In the genomic region with DNA sequence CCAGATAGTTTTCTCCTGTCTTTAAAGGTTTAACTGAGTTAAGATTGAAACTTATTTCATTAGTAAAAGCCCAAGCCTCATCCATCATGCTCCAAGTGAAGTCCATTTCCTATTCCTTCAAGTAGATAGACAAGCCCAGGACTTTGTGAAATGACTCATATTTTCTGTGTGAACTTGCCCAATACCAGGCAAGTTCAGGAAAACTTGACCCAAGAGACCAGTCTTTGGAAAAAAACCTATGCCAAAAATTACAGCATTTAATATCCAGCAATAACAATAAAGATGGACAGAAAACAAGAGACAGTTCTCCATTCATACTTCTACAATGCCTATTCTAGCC, we compare ENCODE assay signal across 8 cellular contexts. TPM values are rescaled to one million over a fixed set of nuclear protein-coding genes. Genes with fewer than 3 reads are reported as not detected.
DNase-seq lines count a peak whose midpoint lies in the region; ATAC-seq and TF ChIP-seq lines count a peak whose summit lies in the region.

No MANE protein-coding gene starts in this region.

- peaks cover 5% of the 10 kb centered on the region for H3K36me3 ChIP-seq in CD4-positive, CD25-positive, alpha-beta regulatory T cell (ENCODE audit: control insufficient read depth, insufficient read depth, low read length)
- H3K36me3 ChIP-seq in OCI-LY3 (replicated peaks; ENCODE audit: low read depth, low read length): peaks cover 57% of the 10 kb centered on the region
- no peaks in the 10 kb centered on the region for H3K36me3 ChIP-seq in neural cell (ENCODE audit: insufficient read depth, low read length)

- no peak for TF ChIP-seq RAD21 in neural cell (conservative IDR thresholded peaks at IDR 0.05)

- H3K4me3 ChIP-seq in CD4-positive, CD25-positive, alpha-beta regulatory T cell (ENCODE audit: low read depth, low read length): peak overlapping the region; percentile 90
- H3K4me3 ChIP-seq in OCI-LY3 (ENCODE audit: low read length): peak overlapping the region; percentile 76
- peak overlapping the region; percentile 80 for H3K4me3 ChIP-seq in neural cell (ENCODE audit: low read length)

- H3K4me3 Mint-ChIP-seq in CD4-positive, CD25-positive, alpha-beta regulatory T cell: peak overlapping the region; percentile 88 to 99 (median 98)
- H3K4me3 Mint-ChIP-seq in endothelial cell (ENCODE audit: unreplicated experiment): peak overlapping the region; percentile 97

- peaks cover 10 to 53% (median 41%) of the 10 kb centered on the region in 4 donors for H3K4me1 Mint-ChIP-seq in CD4-positive, CD25-positive, alpha-beta regulatory T cell
- H3K4me1 Mint-ChIP-seq in endothelial cell (ENCODE audit: unreplicated experiment): peaks cover 8% of the 10 kb centered on the region

- H3K36me3 Mint-ChIP-seq in CD4-positive, CD25-positive, alpha-beta regulatory T cell: peaks cover 10% of the 10 kb centered on the region
- H3K36me3 Mint-ChIP-seq in endothelial cell (ENCODE audit: low read depth, unreplicated experiment): peaks cover 2% of the 10 kb centered on the region

- H3K9me3 ChIP-seq in CD4-positive, CD25-positive, alpha-beta regulatory T cell (ENCODE audit: control insufficient read depth in 2 of 2, low read length in 2 of 2): no peaks in the 10 kb centered on the region
- no peaks in the 10 kb centered on the region for H3K9me3 ChIP-seq in OCI-LY3 (ENCODE audit: insufficient read depth, low read length)
- H3K9me3 ChIP-seq in neural cell (ENCODE audit: low read length): no peaks in the 10 kb centered on the region

- H3K4me2 ChIP-seq in OCI-LY3 (ENCODE audit: low read length) (peak overlapping the region; percentile 81), neural cell (ENCODE audit: low read length) (no peak overlapping the region)

- TF ChIP-seq CTCF in OCI-LY3 (IDR thresholded peaks at IDR 0.05; ENCODE audit: low read depth, low read length) (no peak), endothelial cell (IDR thresholded peaks at IDR 0.05; ENCODE audit: unreplicated experiment) (no peak), neural cell (IDR thresholded peaks at IDR 0.05; ENCODE audit: poor library complexity, severe bottlenecking) (no peak)

- H3F3A ChIP-seq in neural cell (ENCODE audit: insufficient read depth, low read length, poor library complexity, severe bottlenecking): no peaks in the 10 kb centered on the region

- no peaks in the 10 kb centered on the region for H3K9me2 ChIP-seq in neural cell (ENCODE audit: insufficient read depth, low read length)

- H2AFZ ChIP-seq in OCI-LY3 (ENCODE audit: low read depth, low read length): no peak overlapping the region
- H2AFZ ChIP-seq in neural cell (ENCODE audit: low read depth, low read length): no peak overlapping the region

- ATAC-seq in CD4-positive, CD25-positive, alpha-beta regulatory T cell (ENCODE audit: low read depth in 2 of 2): no peak
- ATAC-seq in GM19467 (IDR thresholded peaks at IDR 0.05; ENCODE audit: unreplicated experiment): no peak

- H3K4me1 ChIP-seq in CD4-positive, CD25-positive, alpha-beta regulatory T cell (ENCODE audit: control insufficient read depth, insufficient read depth, low read length, poor library complexity, severe bottlenecking): peaks cover 45% of the 10 kb centered on the region
- peaks cover 44% of the 10 kb centered on the region for H3K4me1 ChIP-seq in OCI-LY3 (ENCODE audit: low read length)

- peaks cover 91% of the 10 kb centered on the region for H3K79me2 ChIP-seq in OCI-LY3 (ENCODE audit: low read length)
- H3K79me2 ChIP-seq in neural cell (replicated peaks; ENCODE audit: insufficient read depth, low read length): no peaks in the 10 kb centered on the region

- H3K27me3 Mint-ChIP-seq in CD4-positive, CD25-positive, alpha-beta regulatory T cell: no peaks in the 10 kb centered on the region
- H3K27me3 Mint-ChIP-seq in endothelial cell (ENCODE audit: unreplicated experiment): peaks cover 4% of the 10 kb centered on the region

- peak overlapping the region; percentile 98 to 99 (median 99) for H3K27ac Mint-ChIP-seq in CD4-positive, CD25-positive, alpha-beta regulatory T cell
- peak overlapping the region; percentile 89 for H3K27ac Mint-ChIP-seq in endothelial cell (ENCODE audit: unreplicated experiment)

- TF ChIP-seq EP300 in neural cell (conservative IDR thresholded peaks at IDR 0.05; ENCODE audit: poor library complexity, severe bottlenecking): no peak

- H3K9me3 Mint-ChIP-seq in CD4-positive, CD25-positive, alpha-beta regulatory T cell: no peaks in the 10 kb centered on the region
- H3K9me3 Mint-ChIP-seq in endothelial cell (ENCODE audit: unreplicated experiment): no peaks in the 10 kb centered on the region

- no peak for DNase-seq in CD4-positive, CD25-positive, alpha-beta regulatory T cell
- DNase-seq in endothelial cell (ENCODE audit: low spot score) (no peak), NCI-H1436 treated with DMSO at 0.1 percent for 48 hours (lab: John Stamatoyannopoulos, UW) (no peak), caudate nucleus (lab: John Stamatoyannopoulos, UW) (no peak)
- DNase-seq in activated effector memory CD4-positive, alpha-beta T cell treated with anti-CD3 and anti-CD28 coated beads, Interleukin-2, amount 50 U/mL, for 16 hours: no peak

- H3K9ac ChIP-seq in OCI-LY3 (ENCODE audit: low read length) (peak overlapping the region; percentile 94), neural cell (ENCODE audit: low read length) (no peak overlapping the region)

- peak overlapping the region; percentile 94 for H3K27ac ChIP-seq in CD4-positive, CD25-positive, alpha-beta regulatory T cell (ENCODE audit: insufficient read depth, low read length, poor library complexity, severe bottlenecking)
- H3K27ac ChIP-seq in OCI-LY3 (ENCODE audit: low read length): peak overlapping the region; percentile 92
- H3K27ac ChIP-seq in neural cell (ENCODE audit: low read length): no peak overlapping the region
- no peak overlapping the region for H3K27ac ChIP-seq in caudate nucleus (ENCODE audit: low read depth, low read length)

- no peaks in the 10 kb centered on the region for H3K27me3 ChIP-seq in CD4-positive, CD25-positive, alpha-beta regulatory T cell (ENCODE audit: control insufficient read depth, insufficient read depth, low read length)
- H3K27me3 ChIP-seq in OCI-LY3 (ENCODE audit: low read depth, low read length): no peaks in the 10 kb centered on the region
- peaks cover 34% of the 10 kb centered on the region for H3K27me3 ChIP-seq in neural cell (ENCODE audit: insufficient read depth, low read depth, low read length)

- no peaks in the 10 kb centered on the region for H4K20me1 ChIP-seq in OCI-LY3 (ENCODE audit: insufficient read depth, low read length)
- no peaks in the 10 kb centered on the region for H4K20me1 ChIP-seq in neural cell (ENCODE audit: insufficient read depth)

TF ChIP-seq in neural cell, 6 proteins besides CTCF, POLR2A, EP300 and RAD21:
- TF ChIP-seq SMC3 (conservative IDR thresholded peaks at IDR 0.05; ENCODE audit: poor library complexity) (no peak), POLR2AphosphoS5 (IDR thresholded peaks at IDR 0.05) (no peak), TAF1 (IDR thresholded peaks at IDR 0.05; ENCODE audit: low read depth) (no peak), EZH2 (IDR thresholded peaks at IDR 0.05; ENCODE audit: borderline replicate concordance, insufficient read depth, low read length, poor library complexity, severe bottlenecking) (no peak), MXI1 (conservative IDR thresholded peaks at IDR 0.05; ENCODE audit: poor library complexity, severe bottlenecking) (no peak)
- TF ChIP-seq, protein P1, sequence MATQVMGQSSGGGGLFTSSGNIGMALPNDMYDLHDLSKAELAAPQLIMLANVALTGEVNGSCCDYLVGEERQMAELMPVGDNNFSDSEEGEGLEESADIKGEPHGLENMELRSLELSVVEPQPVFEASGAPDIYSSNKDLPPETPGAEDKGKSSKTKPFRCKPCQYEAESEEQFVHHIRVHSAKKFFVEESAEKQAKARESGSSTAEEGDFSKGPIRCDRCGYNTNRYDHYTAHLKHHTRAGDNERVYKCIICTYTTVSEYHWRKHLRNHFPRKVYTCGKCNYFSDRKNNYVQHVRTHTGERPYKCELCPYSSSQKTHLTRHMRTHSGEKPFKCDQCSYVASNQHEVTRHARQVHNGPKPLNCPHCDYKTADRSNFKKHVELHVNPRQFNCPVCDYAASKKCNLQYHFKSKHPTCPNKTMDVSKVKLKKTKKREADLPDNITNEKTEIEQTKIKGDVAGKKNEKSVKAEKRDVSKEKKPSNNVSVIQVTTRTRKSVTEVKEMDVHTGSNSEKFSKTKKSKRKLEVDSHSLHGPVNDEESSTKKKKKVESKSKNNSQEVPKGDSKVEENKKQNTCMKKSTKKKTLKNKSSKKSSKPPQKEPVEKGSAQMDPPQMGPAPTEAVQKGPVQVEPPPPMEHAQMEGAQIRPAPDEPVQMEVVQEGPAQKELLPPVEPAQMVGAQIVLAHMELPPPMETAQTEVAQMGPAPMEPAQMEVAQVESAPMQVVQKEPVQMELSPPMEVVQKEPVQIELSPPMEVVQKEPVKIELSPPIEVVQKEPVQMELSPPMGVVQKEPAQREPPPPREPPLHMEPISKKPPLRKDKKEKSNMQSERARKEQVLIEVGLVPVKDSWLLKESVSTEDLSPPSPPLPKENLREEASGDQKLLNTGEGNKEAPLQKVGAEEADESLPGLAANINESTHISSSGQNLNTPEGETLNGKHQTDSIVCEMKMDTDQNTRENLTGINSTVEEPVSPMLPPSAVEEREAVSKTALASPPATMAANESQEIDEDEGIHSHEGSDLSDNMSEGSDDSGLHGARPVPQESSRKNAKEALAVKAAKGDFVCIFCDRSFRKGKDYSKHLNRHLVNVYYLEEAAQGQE (IDR thresholded peaks at IDR 0.05; ENCODE audit: borderline replicate concordance): no peak

RNA-seq across cellular contexts. Expression of a gene that starts 0.4 kb away (rescaled TPM):
- total RNA-seq in CD4-positive, CD25-positive, alpha-beta regulatory T cell: 37.0 TPM
- 100 to 1,000 TPM in 1 of 4 donors, 10 to 100 TPM in 3; 94.9 to 119 (median 98.6) TPM for polyA plus RNA-seq in CD4-positive, CD25-positive, alpha-beta regulatory T cell
- 19.4 TPM for total RNA-seq in endothelial cell (ENCODE audit: unreplicated experiment)
- 0.18 and 0.40 TPM in 2 replicates for polyA plus RNA-seq in neural cell
- 0.46 TPM in 1 of 2 replicates, not detected in the other for polyA minus RNA-seq in neural cell

RNA-seq across cellular contexts. Expression of a gene that starts 25.7 kb away (rescaled TPM):
- 72.0 TPM for total RNA-seq in CD4-positive, CD25-positive, alpha-beta regulatory T cell
- polyA plus RNA-seq in CD4-positive, CD25-positive, alpha-beta regulatory T cell: 10 to 100 TPM; 12.9 to 15.8 (median 13.3) TPM
- total RNA-seq in endothelial cell (ENCODE audit: unreplicated experiment): 170 TPM
- polyA plus RNA-seq in neural cell: 116 and 134 TPM in 2 replicates
- polyA minus RNA-seq in neural cell: 197 and 216 TPM in 2 replicates

RNA-seq across cellular contexts. Expression of a gene that starts 37.3 kb away (rescaled TPM):
- 33.2 TPM for total RNA-seq in CD4-positive, CD25-positive, alpha-beta regulatory T cell
- 10 to 100 TPM; 10.8 to 18.5 (median 13.4) TPM for polyA plus RNA-seq in CD4-positive, CD25-positive, alpha-beta regulatory T cell
- total RNA-seq in endothelial cell (ENCODE audit: unreplicated experiment): 35.2 TPM
- polyA plus RNA-seq in neural cell: 3.4 and 4.2 TPM in 2 replicates
- 8.8 and 11.5 TPM in 2 replicates for polyA minus RNA-seq in neural cell

Comparison
In these comparisons a context has a peak if more than half of its experiments do, and no peak if none do; other contexts are left out.
1. H3K27ac ChIP-seq: peak in CD4-positive, CD25-positive, alpha-beta regulatory T cell (single experiment) and OCI-LY3 (single experiment); none in neural cell (single experiment) and caudate nucleus (single experiment).
2. Peak in every context shown above with its lines, with median percentiles within 50 percentile points of each other: H3K4me3 ChIP-seq.